ENCODE assay signal across 18 cellular contexts in genomic region chr15:85770722-85771041, GRCh38.
"Had no signal": no experiment of that assay in that cellular context is flagged by ENCODE, and none has a peak within 500 bp of the region (broad histone marks: within the 10 kb centered on the region; RNA-seq: fewer than 3 reads in every experiment).

No MANE protein-coding gene starts in this region.

- H3K4me1 ChIP-seq: prostate gland had no signal

- ATAC-seq: effector memory CD8-positive, alpha-beta T cell; gastrocnemius medialis; left lung; naive thymus-derived CD8-positive, alpha-beta T cell had no signal

- H3K9me3 ChIP-seq: gastrocnemius medialis, heart left ventricle, left lung, prostate gland, spleen, tibial nerve had no signal

- DNase-seq: activated CD4-positive, alpha-beta T cell treated with anti-CD3 and anti-CD28 coated beads, Interleukin-2, amount 10 ng/mL, durations not matched to agents 7 days and 5 days; activated CD4-positive, CD25-positive, alpha-beta regulatory T cell; activated CD8-positive, alpha-beta memory T cell treated with anti-CD3 and anti-CD28 coated beads, Interleukin-2, amount 50 U/mL, for 48 hours; anterior cingulate cortex; effector memory CD8-positive, alpha-beta T cell; gastrocnemius medialis; heart left ventricle; naive thymus-derived CD8-positive, alpha-beta T cell; nucleus accumbens; spleen had no signal

- H3K4me1 Mint-ChIP-seq: activated CD4-positive, alpha-beta T cell treated with anti-CD3 and anti-CD28 coated beads, Interleukin-2, amount 10 ng/mL, durations not matched to agents 7 days and 5 days had no signal

- H3K36me3 Mint-ChIP-seq: memory B cell had no signal

- H3K27ac Mint-ChIP-seq: activated CD4-positive, alpha-beta T cell treated with anti-CD3 and anti-CD28 coated beads, Interleukin-2, amount 10 ng/mL, durations not matched to agents 7 days and 5 days; activated T-helper 1 cell treated with anti-CD3 and anti-CD28 coated beads, Interleukin-12 subunit alpha, Interleukin-12 subunit beta, Interleukin-2, Interleukin-4 antibody, amounts not matched to agents 30 ng/mL and 10 ng/mL and 1 ng/mL, durations not matched to agents 14 hours and 24 hours and 36 hours; dendritic cell treated with granulocyte-macrophage colony-stimulating factor and Interleukin-4, amounts not matched to agents 40 ng/mL and 50 ng/mL, for 4 days; effector memory CD8-positive, alpha-beta T cell; memory B cell; T-helper 2 cell treated with Interferon-gamma antibody and Interleukin-4, amounts not matched to agents 5 μg/mL and 100 μg/mL, for 36 hours had no signal

- H3K4me3 Mint-ChIP-seq: activated CD4-positive, alpha-beta T cell treated with anti-CD3 and anti-CD28 coated beads, Interleukin-2, amount 10 ng/mL, durations not matched to agents 7 days and 5 days; activated T-helper 1 cell treated with anti-CD3 and anti-CD28 coated beads, Interleukin-12 subunit alpha, Interleukin-12 subunit beta, Interleukin-2, Interleukin-4 antibody, amounts not matched to agents 30 ng/mL and 10 ng/mL and 1 ng/mL, durations not matched to agents 14 hours and 24 hours and 36 hours; dendritic cell treated with granulocyte-macrophage colony-stimulating factor and Interleukin-4, amounts not matched to agents 40 ng/mL and 50 ng/mL, for 4 days; effector memory CD8-positive, alpha-beta T cell; memory B cell; naive thymus-derived CD8-positive, alpha-beta T cell; T-helper 2 cell treated with Interferon-gamma antibody and Interleukin-4, amounts not matched to agents 5 μg/mL and 100 μg/mL, for 36 hours had no signal

- H3K27me3 Mint-ChIP-seq: activated CD4-positive, alpha-beta T cell treated with anti-CD3 and anti-CD28 coated beads, Interleukin-2, amount 10 ng/mL, durations not matched to agents 7 days and 5 days; dendritic cell treated with granulocyte-macrophage colony-stimulating factor and Interleukin-4, amounts not matched to agents 40 ng/mL and 50 ng/mL, for 4 days; effector memory CD8-positive, alpha-beta T cell; memory B cell; naive thymus-derived CD8-positive, alpha-beta T cell had no signal

- H3K9me3 Mint-ChIP-seq: activated CD4-positive, alpha-beta T cell treated with anti-CD3 and anti-CD28 coated beads, Interleukin-2, amount 10 ng/mL, durations not matched to agents 7 days and 5 days; activated T-helper 1 cell treated with anti-CD3 and anti-CD28 coated beads, Interleukin-12 subunit alpha, Interleukin-12 subunit beta, Interleukin-2, Interleukin-4 antibody, amounts not matched to agents 30 ng/mL and 10 ng/mL and 1 ng/mL, durations not matched to agents 14 hours and 24 hours and 36 hours; dendritic cell treated with granulocyte-macrophage colony-stimulating factor and Interleukin-4, amounts not matched to agents 40 ng/mL and 50 ng/mL, for 4 days; effector memory CD8-positive, alpha-beta T cell; memory B cell; naive thymus-derived CD8-positive, alpha-beta T cell; T-helper 2 cell treated with Interferon-gamma antibody and Interleukin-4, amounts not matched to agents 5 μg/mL and 100 μg/mL, for 36 hours had no signal

- H3K4me3 ChIP-seq: gastrocnemius medialis, heart left ventricle, left lung, prostate gland, spleen, tibial nerve had no signal

- H3K27me3 ChIP-seq: gastrocnemius medialis, heart left ventricle, left lung, spleen, tibial nerve had no signal

- H3K36me3 ChIP-seq: heart left ventricle, prostate gland had no signal

- H3K27ac ChIP-seq: epithelial cell of prostate had no signal
